ENCODE assay signal across 15 cellular contexts in the genomic region with DNA sequence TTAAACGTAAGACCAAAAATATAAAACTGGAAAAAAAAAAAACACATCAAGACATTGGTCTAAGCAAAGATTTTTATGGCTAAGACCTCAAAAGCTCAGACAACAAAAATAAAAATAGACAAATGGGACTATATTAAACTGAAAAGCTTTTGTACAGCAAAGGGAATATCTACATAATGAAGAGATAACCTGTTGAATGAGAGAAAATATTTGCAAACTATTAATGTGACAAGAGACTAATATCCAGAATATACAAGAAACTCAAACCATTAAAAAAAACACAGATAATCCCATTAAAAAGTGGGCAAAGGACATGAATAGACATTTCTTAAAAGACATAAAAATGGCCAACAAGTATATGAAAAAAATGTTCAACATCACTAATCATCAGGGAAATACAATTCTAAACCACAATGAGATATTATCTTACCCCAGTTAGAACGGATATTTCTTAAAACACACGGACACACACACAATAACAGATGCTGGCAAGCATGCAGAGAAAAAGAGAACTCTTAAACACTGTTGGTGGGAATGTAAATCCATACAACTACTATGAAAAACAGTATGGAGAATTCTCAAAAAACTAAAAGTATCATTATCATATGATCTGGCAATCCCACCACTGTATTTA.
"Had no signal": no experiment of that assay in that cellular context is flagged by ENCODE, and none has a peak within 500 bp of the region (broad histone marks: within the 10 kb centered on the region; RNA-seq: fewer than 3 reads in every experiment).

No MANE protein-coding gene starts in this region.

- ATAC-seq: left colon; mucosa of descending colon; stimulated activated naive CD8-positive, alpha-beta T cell treated with anti-CD3 and anti-CD28 coated beads, Interleukin-15, amount 100 ng/mL, for 72 hours; WTC11 had no signal

- H3K27ac Mint-ChIP-seq: activated CD4-positive, alpha-beta T cell treated with anti-CD3 and anti-CD28 coated beads, Interleukin-2, amount 10 ng/mL, durations not matched to agents 7 days and 5 days; stimulated activated naive CD8-positive, alpha-beta T cell treated with anti-CD3 and anti-CD28 coated beads, Interleukin-15, amount 100 ng/mL, for 72 hours; WTC11 had no signal

- H3K4me3 ChIP-seq: adrenal gland, mucosa of descending colon, testis had no signal

- H3K36me3 ChIP-seq: adrenal gland had no signal

- H3K27me3 Mint-ChIP-seq: activated CD4-positive, alpha-beta T cell treated with anti-CD3 and anti-CD28 coated beads, Interleukin-2, amount 10 ng/mL, durations not matched to agents 7 days and 5 days; stimulated activated naive CD8-positive, alpha-beta T cell treated with anti-CD3 and anti-CD28 coated beads, Interleukin-15, amount 100 ng/mL, for 72 hours had no signal

- H3K4me1 Mint-ChIP-seq: WTC11 had no signal

- H3K36me3 Mint-ChIP-seq: WTC11 had no signal

- H3K4me3 Mint-ChIP-seq: activated CD4-positive, alpha-beta T cell treated with anti-CD3 and anti-CD28 coated beads, Interleukin-2, amount 10 ng/mL, durations not matched to agents 7 days and 5 days; nephron; stimulated activated naive CD8-positive, alpha-beta T cell treated with anti-CD3 and anti-CD28 coated beads, Interleukin-15, amount 100 ng/mL, for 72 hours; WTC11 had no signal

- H3K27me3 ChIP-seq: adrenal gland, testis had no signal

- H3K27ac ChIP-seq: adrenal gland, testis had no signal

- H3K9me3 ChIP-seq: adrenal gland, mucosa of descending colon, testis had no signal

- H3K9me3 Mint-ChIP-seq: activated CD4-positive, alpha-beta T cell treated with anti-CD3 and anti-CD28 coated beads, Interleukin-2, amount 10 ng/mL, durations not matched to agents 7 days and 5 days; stimulated activated naive CD8-positive, alpha-beta T cell treated with anti-CD3 and anti-CD28 coated beads, Interleukin-15, amount 100 ng/mL, for 72 hours; WTC11 had no signal

- DNase-seq: activated CD4-positive, alpha-beta T cell treated with anti-CD3 and anti-CD28 coated beads, Interleukin-2, amount 10 ng/mL, durations not matched to agents 7 days and 5 days; activated CD8-positive, alpha-beta memory T cell treated with anti-CD3 and anti-CD28 coated beads for 24 hours; activated naive CD4-positive, alpha-beta T cell treated with anti-CD3 and anti-CD28 coated beads, Interleukin-2, amount 50 U/mL, for 16 hours; adrenal gland; central memory CD4-positive, alpha-beta T cell; cortex of kidney; left colon; mammary epithelial cell; mucosa of descending colon; stimulated activated CD4-positive, alpha-beta T cell treated with anti-CD3 and anti-CD28 coated beads, Interleukin-2, amount 100 ng/mL, for 48 hours; stimulated activated naive CD8-positive, alpha-beta T cell treated with anti-CD3 and anti-CD28 coated beads, Interleukin-15, amount 100 ng/mL, for 72 hours; T1000; testis had no signal
